In the genomic region with DNA sequence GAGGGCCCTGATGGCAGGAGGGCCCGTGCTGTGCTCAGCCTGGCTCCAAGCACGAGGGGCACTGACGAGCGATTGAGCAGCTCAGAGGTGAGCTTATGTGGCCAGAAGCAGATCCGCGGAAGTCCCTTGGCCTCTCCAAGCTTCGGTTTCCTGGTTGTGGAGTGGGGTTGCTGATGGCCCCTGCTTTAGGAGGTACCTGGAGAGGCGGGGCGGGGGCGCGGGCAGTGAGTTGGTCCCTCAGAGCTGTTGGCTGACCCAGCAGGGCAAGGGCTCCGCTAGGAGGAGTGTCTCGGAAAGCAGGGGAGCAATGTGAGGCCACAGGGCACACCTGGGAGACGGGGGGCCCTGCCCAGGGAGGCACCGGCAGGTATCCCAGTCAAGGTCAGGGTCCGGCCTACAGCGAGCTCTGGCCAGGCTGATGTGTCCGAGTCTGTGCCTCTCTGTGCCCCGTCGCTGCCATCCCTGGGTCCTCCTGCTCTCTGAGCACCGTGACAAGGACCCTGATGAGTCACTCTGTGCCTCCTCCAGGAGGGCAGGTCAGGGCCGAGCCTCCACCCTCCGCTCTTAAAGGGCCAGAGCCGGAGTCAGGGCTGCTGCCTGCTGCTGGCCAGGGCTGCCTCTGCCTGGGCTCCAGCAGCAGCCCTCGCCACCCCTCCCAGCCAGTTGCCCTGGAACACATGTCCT, we compare ENCODE assay signal across 8 cellular contexts. TPM values are rescaled to one million over a fixed set of nuclear protein-coding genes. Genes with fewer than 3 reads are reported as not detected.
A peak's percentile ranks its signal among the peaks of the same experiment; 100 is the strongest.
DNase-seq lines count a peak whose midpoint lies in the region; ATAC-seq and TF ChIP-seq lines count a peak whose summit lies in the region.

No MANE protein-coding gene starts in this region.

- H3K4me3 ChIP-seq in DND-41 (ENCODE audit: low read depth in 1 of 2, low read length in 2 of 2), result no peak overlapping the region
- H3K4me3 ChIP-seq in coronary artery, result peak overlapping the region; percentile 62
- no peak overlapping the region for H3K4me3 ChIP-seq in mucosa of descending colon
- H3K4me3 ChIP-seq in Karpas-422 (ENCODE audit: low read length), result no peak overlapping the region

- H2AFZ ChIP-seq in DND-41 (ENCODE audit: low read depth, low read length), result no peak overlapping the region
- no peak overlapping the region for H2AFZ ChIP-seq in Karpas-422 (ENCODE audit: low read length)

- H3K79me2 ChIP-seq in DND-41 (ENCODE audit: insufficient read depth, low read length) (no peaks in the 10 kb centered on the region), Karpas-422 (ENCODE audit: low read length) (no peaks in the 10 kb centered on the region)

- ATAC-seq in DND-41 (ENCODE audit: insufficient read depth, low read depth), result peak; percentile 31; the same call in 1 of the 3 replicates
- peak; percentile 96 for ATAC-seq in mucosa of descending colon
- no peak for ATAC-seq in HG03457 (IDR thresholded peaks at IDR 0.05; ENCODE audit: unreplicated experiment)
- no peak for ATAC-seq in HG02981 (IDR thresholded peaks at IDR 0.05; ENCODE audit: unreplicated experiment)

- no peak overlapping the region for H3K9ac ChIP-seq in DND-41 (ENCODE audit: low read depth, low read length)
- H3K9ac ChIP-seq in Karpas-422 (ENCODE audit: low read length), result no peak overlapping the region

- no peak overlapping the region for H3K4me2 ChIP-seq in DND-41 (ENCODE audit: insufficient read depth, low read length)
- no peak overlapping the region for H3K4me2 ChIP-seq in Karpas-422 (ENCODE audit: low read depth, low read length, poor library complexity, severe bottlenecking)

- H3K27me3 ChIP-seq in DND-41 (ENCODE audit: insufficient read depth, low read length, poor library complexity) (no peaks in the 10 kb centered on the region), Karpas-422 (ENCODE audit: low read length) (no peaks in the 10 kb centered on the region)

- H3K36me3 ChIP-seq in DND-41 (ENCODE audit: insufficient read depth, low read length) (no peaks in the 10 kb centered on the region), mucosa of descending colon (ENCODE audit: low read depth) (no peaks in the 10 kb centered on the region), Karpas-422 (ENCODE audit: insufficient read depth, low read length) (no peaks in the 10 kb centered on the region)

- no peaks in the 10 kb centered on the region for H3K9me2 ChIP-seq in Karpas-422 (replicated peaks; ENCODE audit: insufficient read depth, low read length)

- H3K27ac ChIP-seq in DND-41 (ENCODE audit: low read length) (no peak overlapping the region), coronary artery (peak overlapping the region; percentile 92 to 94), Karpas-422 (ENCODE audit: low read length) (no peak overlapping the region)

- H4K20me1 ChIP-seq in DND-41 (ENCODE audit: insufficient read depth, low read length) (no peaks in the 10 kb centered on the region), Karpas-422 (ENCODE audit: insufficient read depth, low read depth, low read length) (no peaks in the 10 kb centered on the region)

- H3K4me1 ChIP-seq in DND-41 (ENCODE audit: insufficient read depth, low read length), result no peaks in the 10 kb centered on the region
- H3K4me1 ChIP-seq in mucosa of descending colon (ENCODE audit: low read depth), result peaks cover 16% of the 10 kb centered on the region
- H3K4me1 ChIP-seq in Karpas-422 (ENCODE audit: low read length), result no peaks in the 10 kb centered on the region

- DNase-seq in DND-41 (no peak), MV-4-11 (lab: John Stamatoyannopoulos, UW) (peak; percentile 54), coronary artery (ENCODE audit: low spot score) (peak; percentile 88), mucosa of descending colon (peak; percentile 76 to 85 (median 80)), CD1c-positive myeloid dendritic cell (ENCODE audit: extremely low spot score) (no peak), Karpas-422 (no peak)

- intact Hi-C loops in mucosa of descending colon (cut with DNase I, micrococcal nuclease), result no loop called here

- H3K9me3 ChIP-seq in DND-41 (ENCODE audit: insufficient read depth, low read length, severe bottlenecking) (no peaks in the 10 kb centered on the region), mucosa of descending colon (no peaks in the 10 kb centered on the region), Karpas-422 (ENCODE audit: low read length) (no peaks in the 10 kb centered on the region)

- no peak for TF ChIP-seq CTCF in DND-41 (IDR thresholded peaks at IDR 0.05; ENCODE audit: borderline replicate concordance, extremely low read depth, low read length, poor library complexity, severe bottlenecking)
- TF ChIP-seq CTCF in coronary artery (IDR thresholded peaks at IDR 0.05), result no peak
- TF ChIP-seq CTCF in mucosa of descending colon (IDR thresholded peaks at IDR 0.05), result no peak

RNA-seq across cellular contexts. Expression of gene NCS1, which starts 14.8 kb away (rescaled TPM):
- 100 to 1,000 TPM in 1 of 3 donors, 10 to 100 TPM in 1, 1 to 10 TPM in 1; 4.1 to 196 (median 10.7) TPM for total RNA-seq in mucosa of descending colon
- total RNA-seq in Karpas-422 (2014; rRNA removed; shearing (Covaris generic); ENCODE audit: low replicate concordance), result not detected in 2 replicates

Comparison
In these comparisons a context has a peak if more than half of its experiments do, and no peak if none do; other contexts are left out.
1. ATAC-seq: peak in DND-41 (single experiment) and mucosa of descending colon (single experiment); none in HG03457 (single experiment) and HG02981 (single experiment).
2. DNase-seq: peak in MV-4-11 (single experiment), coronary artery (single experiment) and mucosa of descending colon (3 of 3); none in DND-41 (single experiment), CD1c-positive myeloid dendritic cell (single experiment) and Karpas-422 (single experiment).
3. H3K27ac ChIP-seq: peak in coronary artery (2 of 2); none in DND-41 (single experiment) and Karpas-422 (single experiment).